In the genomic region with DNA sequence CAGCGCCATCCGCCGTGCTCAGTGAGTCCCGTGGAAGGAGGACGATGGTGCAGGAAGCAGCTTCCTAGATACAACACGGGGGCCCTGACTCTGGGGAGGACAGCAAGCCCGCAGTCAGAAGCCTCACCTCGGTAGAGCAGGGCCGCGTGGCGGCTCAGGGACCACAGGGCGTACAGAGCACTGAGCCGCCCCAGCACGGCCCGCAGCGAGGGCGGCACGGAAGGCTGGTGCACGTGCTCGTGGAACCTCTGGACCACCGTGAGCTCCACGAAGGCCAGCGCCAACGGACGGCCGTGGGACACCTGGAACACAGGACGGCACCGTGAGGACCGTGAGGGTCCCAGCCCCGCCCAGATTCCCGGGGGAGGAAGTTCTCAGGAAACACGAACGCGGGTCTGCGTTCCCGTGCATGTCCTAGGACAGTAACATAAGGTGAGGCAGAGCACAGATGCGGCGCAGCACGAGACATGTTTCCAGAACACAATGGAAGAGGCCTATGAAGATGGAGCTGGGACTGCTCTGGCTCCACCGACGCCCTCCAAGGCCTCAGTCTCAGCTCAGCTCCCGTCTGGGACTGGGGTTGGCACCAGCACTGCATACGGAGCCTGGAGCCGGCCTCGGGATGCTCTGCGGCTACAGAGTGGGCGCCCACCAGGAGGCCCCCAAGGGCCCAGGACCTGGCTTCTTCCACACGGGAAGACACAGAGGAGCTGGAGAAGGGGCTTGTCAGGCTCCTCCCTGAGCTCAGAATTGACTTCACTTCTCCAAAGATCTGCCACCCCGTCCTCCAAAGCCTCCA, we compare ENCODE assay signal across 14 cellular contexts.
"Had no signal": no experiment of that assay in that cellular context is flagged by ENCODE, and none has a peak within 500 bp of the region (broad histone marks: within the 10 kb centered on the region; RNA-seq: fewer than 3 reads in every experiment).

No MANE protein-coding gene starts in this region.

- H3K9me3 ChIP-seq: esophagus muscularis mucosa, sigmoid colon, transverse colon had no signal

- H3K36me3 ChIP-seq: transverse colon had no signal

- H3K79me2 ChIP-seq: parathyroid adenoma had no signal

- H3K4me1 ChIP-seq: parathyroid adenoma, transverse colon had no signal

- H3K27me3 ChIP-seq: esophagus muscularis mucosa, sigmoid colon, transverse colon had no signal

- ATAC-seq: activated T-cell treated with anti-CD3 and anti-CD28 coated beads, Interleukin-2, amount 50 U/mL, for 72 hours; left colon had no signal

- H3K4me3 ChIP-seq: esophagus muscularis mucosa, sigmoid colon, transverse colon had no signal

- H2AFZ ChIP-seq: parathyroid adenoma had no signal

- DNase-seq: activated CD4-positive, CD25-positive, alpha-beta regulatory T cell treated with anti-CD3 and anti-CD28 coated beads, Interleukin-2, amount 50 U/mL, for 72 hours; activated effector memory CD4-positive, alpha-beta T cell treated with anti-CD3 and anti-CD28 coated beads, Interleukin-2, amount 50 U/mL, for 16 hours; activated naive CD4-positive, alpha-beta T cell treated with anti-CD3 and anti-CD28 coated beads, Interleukin-2, amount 50 U/mL, for 16 hours; activated T-cell treated with anti-CD3 and anti-CD28 coated beads, Interleukin-2, amount 50 U/mL, for 72 hours; dermis blood vessel endothelial cell; effector memory CD4-positive, alpha-beta T cell; left colon; mammary epithelial cell; sigmoid colon; stimulated activated naive CD4-positive, alpha-beta T cell treated with Interleukin-2 at 50 U/mL for 16 hours; substantia nigra; transverse colon had no signal

- H3K9ac ChIP-seq: parathyroid adenoma had no signal

- H3K27ac ChIP-seq: esophagus muscularis mucosa, parathyroid adenoma, sigmoid colon, transverse colon had no signal
